In genomic region chr12:25449007-25449406, GRCh38 we compare ENCODE assay signal across 27 cellular contexts.
"Had no signal": no experiment of that assay in that cellular context is flagged by ENCODE, and none has a peak within 500 bp of the region (broad histone marks: within the 10 kb centered on the region; RNA-seq: fewer than 3 reads in every experiment).

No MANE protein-coding gene starts in this region.

- H3K4me3 ChIP-seq: stomach, suprapubic skin, testis, thoracic aorta, thyroid gland, tibial artery, tibial nerve, transverse colon, upper lobe of left lung, upper lobe of right lung, uterus, vagina had no signal

- H3K9me3 ChIP-seq: stomach, suprapubic skin, testis, thoracic aorta, thyroid gland, tibial artery, tibial nerve, transverse colon, upper lobe of left lung, upper lobe of right lung, uterus, vagina had no signal

- H3K27ac ChIP-seq: stomach, suprapubic skin, testis, thoracic aorta, thyroid gland, tibial artery, tibial nerve, transverse colon, upper lobe of left lung, upper lobe of right lung, uterus, vagina had no signal

- H3K36me3 ChIP-seq: stomach, suprapubic skin, thoracic aorta, thyroid gland, tibial artery, tibial nerve, transverse colon, upper lobe of left lung, upper lobe of right lung, uterus, vagina had no signal

- ATAC-seq: stimulated activated effector memory CD8-positive, alpha-beta T cell treated with anti-CD3 and anti-CD28 coated beads, Interleukin-12 subunit alpha, Interleukin-12 subunit beta, amount 100 ng/mL, for 72 hours; stimulated activated memory B cell treated with anti-CD40 and anti-IgM and Interleukin-4, amounts not matched to agents 10 μg/mL and 1 μg/mL and 100 μg/mL, for 72 hours; stimulated activated naive B cell treated with anti-CD40 and anti-IgM and Interleukin-4, amounts not matched to agents 10 μg/mL and 1 μg/mL and 100 μg/mL, for 72 hours; stimulated activated naive CD8-positive, alpha-beta T cell treated with anti-CD3 and anti-CD28 coated beads, Interleukin-15, amount 100 ng/mL, for 72 hours; stimulated activated naive CD8-positive, alpha-beta T cell treated with anti-CD3 and anti-CD28 coated beads, Interleukin-15, Interleukin-2, amounts not matched to agents 100 U/mL and 50 U/mL, for 24 hours; upper lobe of right lung had no signal

- H3K27me3 ChIP-seq: suprapubic skin, testis, thyroid gland, tibial artery, tibial nerve, transverse colon, upper lobe of left lung, upper lobe of right lung, uterus, vagina had no signal

- DNase-seq: stimulated activated CD4-positive, alpha-beta T cell treated with anti-CD3 and anti-CD28 coated beads, Interleukin-2, amount 100 ng/mL, for 48 hours; stimulated activated CD4-positive, alpha-beta T cell treated with anti-CD3 and anti-CD28 coated beads, Interleukin-4, amount 100 ng/mL, for 1 hour; stimulated activated CD4-positive, alpha-beta T cell treated with anti-CD3 and anti-CD28 coated beads, Interleukin-4, amount 100 ng/mL, for 24 hours; stimulated activated CD4-positive, alpha-beta T cell treated with anti-CD3 and anti-CD28 coated beads, Interleukin-4, amount 100 ng/mL, for 4 hours; stimulated activated CD8-positive, alpha-beta memory T cell treated with anti-CD3 and anti-CD28 coated beads, Interleukin-4, amount 100 ng/mL, for 48 hours; stimulated activated naive B cell treated with anti-CD40 and anti-IgM and Interleukin-4, amounts not matched to agents 10 μg/mL and 1 μg/mL and 100 μg/mL, for 72 hours; stimulated activated naive CD4-positive, alpha-beta T cell; stimulated activated naive CD4-positive, alpha-beta T cell treated with Interleukin-2 at 50 U/mL for 16 hours; stimulated activated naive CD8-positive, alpha-beta T cell treated with anti-CD3 and anti-CD28 coated beads, Interleukin-15, amount 100 ng/mL, for 72 hours; stimulated activated naive CD8-positive, alpha-beta T cell treated with anti-CD3 and anti-CD28 coated beads, Interleukin-15, Interleukin-2, amounts not matched to agents 100 U/mL and 50 U/mL, for 24 hours; stomach; substantia nigra; testis; thyroid gland; tibial artery; transverse colon; trophoblast cell; upper lobe of left lung; upper lobe of right lung; uterus had no signal

- FAIRE-seq: urothelium cell line had no signal

- H3K4me1 ChIP-seq: stomach, suprapubic skin, testis, thyroid gland, tibial artery, tibial nerve, transverse colon, upper lobe of left lung, upper lobe of right lung, uterus, vagina had no signal
